19 cellular contexts compared by ENCODE assay signal in genomic region chr2:7693246-7694065, GRCh38.
A peak's percentile ranks its signal among the peaks of the same experiment; 100 is the strongest.
DNase-seq lines count a peak whose midpoint lies in the region; ATAC-seq, FAIRE-seq and TF ChIP-seq lines count a peak whose summit lies in the region.
"Had no signal": no experiment of that assay in that cellular context is flagged by ENCODE, and none has a peak within 500 bp of the region (broad histone marks: within the 10 kb centered on the region; RNA-seq: fewer than 3 reads in every experiment).

No MANE protein-coding gene starts in this region.

- H3K36me3 ChIP-seq in uterus = no peaks in the 10 kb centered on the region
- H3K36me3 ChIP-seq: lower lobe of right lung, neutrophil, suprapubic skin had no signal

- POLR2A ChIA-PET in activated CD4-positive, alpha-beta memory T cell treated with anti-CD3 and anti-CD28 coated beads, Interleukin-2, amount 10 ng/mL, durations not matched to agents 7 days and 5 days (lab: Charles Lee) = interaction anchor here (1.3 to 5.1 kb wide), 3 partner anchors 18 to 988 kb away, joined by 3 to 67 read pairs (median 11); partner anchors contain the start of gene ID2

- H3K4me3 ChIP-seq in uterus = no peak overlapping the region
- H3K4me3 ChIP-seq: lower lobe of right lung, psoas muscle, suprapubic skin had no signal

- peak overlapping the region; percentile 49 for H3K27ac Mint-ChIP-seq in stimulated activated naive CD8-positive, alpha-beta T cell treated with anti-CD3 and anti-CD28 coated beads, Interleukin-15, Interleukin-2, amounts not matched to agents 100 ng/mL and 50 ng/mL, for 24 hours
- H3K27ac Mint-ChIP-seq in activated CD4-positive, alpha-beta memory T cell treated with anti-CD3 and anti-CD28 coated beads, Interleukin-2, amount 10 ng/mL, durations not matched to agents 7 days and 5 days = peak overlapping the region; percentile 85
- H3K27ac Mint-ChIP-seq: CD4-positive, alpha-beta T cell had no signal

- H3K27ac ChIP-seq in epithelial cell of prostate = peak overlapping the region; percentile 76
- no peak overlapping the region for H3K27ac ChIP-seq in uterus
- H3K27ac ChIP-seq: lower lobe of right lung, neutrophil, psoas muscle, suprapubic skin had no signal

- no peaks in the 10 kb centered on the region for H3K9me3 ChIP-seq in uterus
- H3K9me3 ChIP-seq: lower lobe of right lung, neutrophil, psoas muscle, SK-N-SH, suprapubic skin had no signal

- no peak for TF ChIP-seq CTCF in uterus (IDR thresholded peaks at IDR 0.05)

- no peaks in the 10 kb centered on the region for H3K4me1 ChIP-seq in uterus
- H3K4me1 ChIP-seq: lower lobe of right lung, psoas muscle, suprapubic skin had no signal

- CTCF ChIA-PET in activated CD4-positive, alpha-beta memory T cell treated with anti-CD3 and anti-CD28 coated beads, Interleukin-2, amount 10 ng/mL, durations not matched to agents 7 days and 5 days (lab: Charles Lee) = interaction anchor here (1.5 to 1.6 kb wide), 2 partner anchors 22 to 31 kb away, joined by 4 to 6 read pairs; no protein-coding TSS in a partner anchor

- H3K4me1 Mint-ChIP-seq in stimulated activated naive CD8-positive, alpha-beta T cell treated with anti-CD3 and anti-CD28 coated beads, Interleukin-15, Interleukin-2, amounts not matched to agents 100 ng/mL and 50 ng/mL, for 24 hours (ENCODE audit: low read depth) = peaks cover 44% of the 10 kb centered on the region
- H3K4me1 Mint-ChIP-seq in activated CD4-positive, alpha-beta memory T cell treated with anti-CD3 and anti-CD28 coated beads, Interleukin-2, amount 10 ng/mL, durations not matched to agents 7 days and 5 days = peaks cover 48% of the 10 kb centered on the region

- H3K36me3 Mint-ChIP-seq in stimulated activated naive CD8-positive, alpha-beta T cell treated with anti-CD3 and anti-CD28 coated beads, Interleukin-15, Interleukin-2, amounts not matched to agents 100 ng/mL and 50 ng/mL, for 24 hours (ENCODE audit: low read depth) = no peaks in the 10 kb centered on the region
- peaks cover 24% of the 10 kb centered on the region for H3K36me3 Mint-ChIP-seq in activated CD4-positive, alpha-beta memory T cell treated with anti-CD3 and anti-CD28 coated beads, Interleukin-2, amount 10 ng/mL, durations not matched to agents 7 days and 5 days (ENCODE audit: low read depth)

- H3K9me3 Mint-ChIP-seq in stimulated activated naive CD8-positive, alpha-beta T cell treated with anti-CD3 and anti-CD28 coated beads, Interleukin-15, Interleukin-2, amounts not matched to agents 100 ng/mL and 50 ng/mL, for 24 hours = no peaks in the 10 kb centered on the region
- peaks cover 2% of the 10 kb centered on the region for H3K9me3 Mint-ChIP-seq in activated CD4-positive, alpha-beta memory T cell treated with anti-CD3 and anti-CD28 coated beads, Interleukin-2, amount 10 ng/mL, durations not matched to agents 7 days and 5 days
- H3K9me3 Mint-ChIP-seq: CD4-positive, alpha-beta T cell; central memory CD8-positive, alpha-beta T cell had no signal

- DNase-seq in stimulated activated naive CD8-positive, alpha-beta T cell treated with anti-CD3 and anti-CD28 coated beads, Interleukin-15, Interleukin-2, amounts not matched to agents 100 U/mL and 50 U/mL, for 24 hours = no peak
- no peak for DNase-seq in activated CD4-positive, alpha-beta memory T cell treated with anti-CD3 and anti-CD28 coated beads, Interleukin-2, amount 10 ng/mL, durations not matched to agents 7 days and 5 days
- DNase-seq in epithelial cell of prostate (ENCODE audit: low read depth, low spot score) (no peak), NCI-H510A (lab: John Stamatoyannopoulos, UW) (no peak), GM12892 (ENCODE audit: insufficient read length) (no peak), uterus (no peak)
- DNase-seq: activated naive CD4-positive, alpha-beta T cell treated with anti-CD3 and anti-CD28 coated beads, Interleukin-2, amount 50 U/mL, for 16 hours; CD4-positive, alpha-beta T cell; dermis blood vessel endothelial cell; H9; lower lobe of right lung; RPMI8226; SK-N-SH had no signal

- H3K4me3 Mint-ChIP-seq in stimulated activated naive CD8-positive, alpha-beta T cell treated with anti-CD3 and anti-CD28 coated beads, Interleukin-15, Interleukin-2, amounts not matched to agents 100 ng/mL and 50 ng/mL, for 24 hours = peak overlapping the region; percentile 41
- H3K4me3 Mint-ChIP-seq in activated CD4-positive, alpha-beta memory T cell treated with anti-CD3 and anti-CD28 coated beads, Interleukin-2, amount 10 ng/mL, durations not matched to agents 7 days and 5 days = peak overlapping the region; percentile 52
- H3K4me3 Mint-ChIP-seq: CD4-positive, alpha-beta T cell; central memory CD8-positive, alpha-beta T cell; H9 had no signal

- H3K27me3 ChIP-seq in uterus = no peaks in the 10 kb centered on the region
- H3K27me3 ChIP-seq: suprapubic skin had no signal

- no peak for FAIRE-seq in GM12892 (lab: Jason Lieb, UNC)
- FAIRE-seq: urothelium cell line had no signal

- H3K27me3 Mint-ChIP-seq in stimulated activated naive CD8-positive, alpha-beta T cell treated with anti-CD3 and anti-CD28 coated beads, Interleukin-15, Interleukin-2, amounts not matched to agents 100 ng/mL and 50 ng/mL, for 24 hours = no peaks in the 10 kb centered on the region
- no peaks in the 10 kb centered on the region for H3K27me3 Mint-ChIP-seq in activated CD4-positive, alpha-beta memory T cell treated with anti-CD3 and anti-CD28 coated beads, Interleukin-2, amount 10 ng/mL, durations not matched to agents 7 days and 5 days
- H3K27me3 Mint-ChIP-seq: CD4-positive, alpha-beta T cell; central memory CD8-positive, alpha-beta T cell had no signal

- ATAC-seq in stimulated activated naive CD8-positive, alpha-beta T cell treated with anti-CD3 and anti-CD28 coated beads, Interleukin-15, Interleukin-2, amounts not matched to agents 100 U/mL and 50 U/mL, for 24 hours = no peak

- TF ChIP-seq POLR2A in GM12892 (IDR thresholded peaks at IDR 0.05; ENCODE audit: low read depth, low read length) = no peak
- TF ChIP-seq POLR2A in uterus (IDR thresholded peaks at IDR 0.05) = no peak

- intact Hi-C loops in uterus (cut with DNase I; ENCODE audit: low total_unique reads) = no loop called here
